In genomic region chr5:14821721-14822120, GRCh38 we compare ENCODE assay signal across 17 cellular contexts. TPM values are rescaled to one million over a fixed set of nuclear protein-coding genes. Genes with fewer than 3 reads are reported as not detected.
DNase-seq lines count a peak whose midpoint lies in the region; ATAC-seq lines count a peak whose summit lies in the region.
"Had no signal": no experiment of that assay in that cellular context is flagged by ENCODE, and none has a peak within 500 bp of the region (broad histone marks: within the 10 kb centered on the region; RNA-seq: fewer than 3 reads in every experiment).

No MANE protein-coding gene starts in this region.

- intact Hi-C loops in aorta (cut with DNase I) = no loop called here

- no peak for ATAC-seq in T-helper 17 cell
- ATAC-seq in aorta (ENCODE audit: low FRiP score) = no peak

- H3K9ac ChIP-seq in skeletal muscle satellite cell (ENCODE audit: low read depth, low read length) = peak overlapping the region; percentile 15

- peaks cover 48% of the 10 kb centered on the region for H3K4me1 ChIP-seq in skeletal muscle satellite cell (ENCODE audit: control insufficient read depth, insufficient read depth, low read length)
- H3K4me1 ChIP-seq in aorta (ENCODE audit: control insufficient read depth in 1 of 2, insufficient read depth in 2 of 2, low read length in 2 of 2) = peaks cover 4 to 13% of the 10 kb centered on the region in 2 donors
- H3K4me1 ChIP-seq: SJCRH30 had no signal

- H3K4me2 ChIP-seq in skeletal muscle satellite cell (ENCODE audit: low read length) = peak overlapping the region; percentile 20

- peak overlapping the region; percentile 6 for H3K27ac Mint-ChIP-seq in T-helper 17 cell
- H3K27ac Mint-ChIP-seq: IgD-negative memory B cell had no signal

- no peak overlapping the region for H3K27ac ChIP-seq in aorta (ENCODE audit: low read depth in 1 of 2, low read length in 2 of 2)
- H3K27ac ChIP-seq: RWPE1, SJCRH30 had no signal

- H3K27me3 Mint-ChIP-seq in T-helper 17 cell = no peaks in the 10 kb centered on the region
- H3K27me3 Mint-ChIP-seq: IgD-negative memory B cell had no signal

- no peaks in the 10 kb centered on the region for H3K9me3 ChIP-seq in T-helper 17 cell (ENCODE audit: control insufficient read depth, low read length, poor library complexity, severe bottlenecking)
- no peaks in the 10 kb centered on the region for H3K9me3 ChIP-seq in skeletal muscle satellite cell (replicated peaks; ENCODE audit: low read length)
- H3K9me3 ChIP-seq in aorta (ENCODE audit: control insufficient read depth, low read length) = no peaks in the 10 kb centered on the region
- H3K9me3 ChIP-seq: SJCRH30 had no signal

- H3K4me3 Mint-ChIP-seq in T-helper 17 cell = no peak overlapping the region

- DNase-seq in ELR (ENCODE audit: low read depth) = peak; percentile 13
- DNase-seq in T-helper 17 cell = no peak
- peak; percentile 39 to 65 for DNase-seq in dermis microvascular lymphatic vessel endothelial cell (ENCODE audit: low read depth in 2 of 2)
- DNase-seq in aorta = no peak
- no peak for DNase-seq in COR-L47 (lab: John Stamatoyannopoulos, UW)
- no peak for DNase-seq in NCI-H524 (lab: John Stamatoyannopoulos, UW)
- no peak for DNase-seq in stimulated activated CD4-positive, alpha-beta T cell treated with anti-CD3 and anti-CD28 coated beads, Interleukin-4, amount 100 ng/mL, for 24 hours
- DNase-seq: HCEC 1CT; NCI-H1417 treated with DMSO at 0.1 percent for 48 hours; NCI-H2029 treated with DMSO at 0.1 percent for 48 hours; NCI-H526; NK-92 treated with Interleukin-12 subunit alpha and Interleukin-12 subunit beta, amount 100 ng/mL, for 24 hours; OCI-M1; SJCRH30 had no signal

- H3K4me1 Mint-ChIP-seq in T-helper 17 cell = peaks cover 20% of the 10 kb centered on the region

- 46 to 51% methylated on average over 2 of the region's 2 CpGs for WGBS in aorta, 2 donors

- no peak overlapping the region for H3K4me3 ChIP-seq in skeletal muscle satellite cell (ENCODE audit: low read length)
- no peak overlapping the region for H3K4me3 ChIP-seq in aorta (ENCODE audit: low read length in 2 of 2)
- H3K4me3 ChIP-seq: SJCRH30 had no signal

- H3K36me3 ChIP-seq in skeletal muscle satellite cell (ENCODE audit: insufficient read depth, low read length) = peaks cover 1% of the 10 kb centered on the region
- H3K36me3 ChIP-seq in aorta (ENCODE audit: control insufficient read depth in 1 of 2, insufficient read depth in 2 of 2, low read length in 1 of 2) = no peaks in the 10 kb centered on the region
- H3K36me3 ChIP-seq: SJCRH30 had no signal

- peaks cover 3% of the 10 kb centered on the region for H3K36me3 Mint-ChIP-seq in T-helper 17 cell (ENCODE audit: low read depth)

- H3K27me3 ChIP-seq in skeletal muscle satellite cell (ENCODE audit: control insufficient read depth, insufficient read depth, low read length) (no peaks in the 10 kb centered on the region), aorta (ENCODE audit: control insufficient read depth in 1 of 2, insufficient read depth in 2 of 2, low read length in 1 of 2) (no peaks in the 10 kb centered on the region)
- H3K27me3 ChIP-seq: SJCRH30 had no signal

RNA-seq across cellular contexts. Expression of gene ANKH, which starts 49.9 kb away (rescaled TPM):
- total RNA-seq in T-helper 17 cell (100 to 1,000 TPM in 1 of 2 donors, 10 to 100 TPM in 1; 86.8 to 109 TPM), dermis microvascular lymphatic vessel endothelial cell (12.7 and 42.4 TPM in 2 replicates), aorta (100 to 1,000 TPM; 200 to 257 TPM)
- 44.3 and 46.9 TPM in 2 replicates for total RNA-seq in skeletal muscle satellite cell (2012; rRNA removed)
- 100 to 1,000 TPM in 1 of 2 donors, 10 to 100 TPM in 1; 63.7 to 135 TPM for polyA plus RNA-seq in aorta

Comparison
In these comparisons a context has a peak if more than half of its experiments do, and no peak if none do; other contexts are left out.
1. DNase-seq: peak in ELR (single experiment) and dermis microvascular lymphatic vessel endothelial cell (2 of 2); none in T-helper 17 cell (0 of 3), aorta (0 of 2), COR-L47 (single experiment), NCI-H524 (0 of 2) and stimulated activated CD4-positive, alpha-beta T cell treated with anti-CD3 and anti-CD28 coated beads, Interleukin-4, amount 100 ng/mL, for 24 hours (single experiment).